ENCODE assay signal across 1 cellular context in the genomic region with DNA sequence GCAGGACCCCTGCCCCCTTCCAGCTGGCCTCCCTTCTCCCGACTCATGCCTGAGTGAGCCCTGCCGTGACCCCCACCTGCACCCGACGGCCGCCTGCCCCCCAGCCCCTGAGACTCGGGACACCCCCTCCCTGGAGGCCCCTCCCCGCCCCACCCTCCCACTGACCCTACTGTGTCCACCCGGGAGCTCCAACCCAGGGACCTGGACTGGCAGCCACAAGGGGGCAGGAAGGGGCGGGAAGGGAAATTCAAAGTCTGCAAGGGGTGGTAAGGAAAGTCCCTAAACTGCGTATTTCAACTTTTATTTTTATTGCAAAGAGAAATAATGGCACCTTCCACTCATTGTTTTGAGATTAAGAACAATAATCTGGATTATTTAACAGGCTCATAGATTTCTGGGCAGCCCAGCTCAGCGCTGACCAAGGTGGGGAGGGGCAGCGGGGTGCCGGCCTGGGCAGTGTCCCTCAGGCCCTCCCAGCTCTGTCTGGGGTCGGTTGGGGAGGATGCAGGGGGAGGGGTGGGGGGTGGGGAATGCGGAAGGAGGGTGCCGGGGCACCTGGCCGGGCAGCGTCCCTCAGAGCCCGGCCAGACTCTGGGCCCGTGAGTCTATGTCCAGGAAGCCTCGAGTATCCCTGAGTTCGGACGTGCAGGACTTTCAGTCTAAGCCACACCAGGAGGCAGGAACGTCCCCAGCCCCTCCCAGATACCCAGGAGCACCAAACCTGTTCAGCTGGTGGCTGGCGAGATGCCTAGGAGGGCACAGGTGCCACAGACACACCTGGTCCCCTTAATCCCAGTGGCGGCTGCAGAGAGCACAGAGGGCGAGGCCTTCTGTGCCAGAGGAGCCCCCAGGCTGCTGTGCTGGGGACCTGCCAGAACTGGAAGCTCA.
TF ChIP-seq lines count a peak whose summit lies in the region.

No MANE protein-coding gene starts in this region.

TF ChIP-seq in GM23338, 12 proteins besides CTCF, POLR2A, EP300 and RAD21 (continued from another document):
- no peak for TF ChIP-seq CREB1 (CRISPR knock-in tag; IDR thresholded peaks at IDR 0.05; ENCODE audit: low read depth)
- TF ChIP-seq, protein P1, sequence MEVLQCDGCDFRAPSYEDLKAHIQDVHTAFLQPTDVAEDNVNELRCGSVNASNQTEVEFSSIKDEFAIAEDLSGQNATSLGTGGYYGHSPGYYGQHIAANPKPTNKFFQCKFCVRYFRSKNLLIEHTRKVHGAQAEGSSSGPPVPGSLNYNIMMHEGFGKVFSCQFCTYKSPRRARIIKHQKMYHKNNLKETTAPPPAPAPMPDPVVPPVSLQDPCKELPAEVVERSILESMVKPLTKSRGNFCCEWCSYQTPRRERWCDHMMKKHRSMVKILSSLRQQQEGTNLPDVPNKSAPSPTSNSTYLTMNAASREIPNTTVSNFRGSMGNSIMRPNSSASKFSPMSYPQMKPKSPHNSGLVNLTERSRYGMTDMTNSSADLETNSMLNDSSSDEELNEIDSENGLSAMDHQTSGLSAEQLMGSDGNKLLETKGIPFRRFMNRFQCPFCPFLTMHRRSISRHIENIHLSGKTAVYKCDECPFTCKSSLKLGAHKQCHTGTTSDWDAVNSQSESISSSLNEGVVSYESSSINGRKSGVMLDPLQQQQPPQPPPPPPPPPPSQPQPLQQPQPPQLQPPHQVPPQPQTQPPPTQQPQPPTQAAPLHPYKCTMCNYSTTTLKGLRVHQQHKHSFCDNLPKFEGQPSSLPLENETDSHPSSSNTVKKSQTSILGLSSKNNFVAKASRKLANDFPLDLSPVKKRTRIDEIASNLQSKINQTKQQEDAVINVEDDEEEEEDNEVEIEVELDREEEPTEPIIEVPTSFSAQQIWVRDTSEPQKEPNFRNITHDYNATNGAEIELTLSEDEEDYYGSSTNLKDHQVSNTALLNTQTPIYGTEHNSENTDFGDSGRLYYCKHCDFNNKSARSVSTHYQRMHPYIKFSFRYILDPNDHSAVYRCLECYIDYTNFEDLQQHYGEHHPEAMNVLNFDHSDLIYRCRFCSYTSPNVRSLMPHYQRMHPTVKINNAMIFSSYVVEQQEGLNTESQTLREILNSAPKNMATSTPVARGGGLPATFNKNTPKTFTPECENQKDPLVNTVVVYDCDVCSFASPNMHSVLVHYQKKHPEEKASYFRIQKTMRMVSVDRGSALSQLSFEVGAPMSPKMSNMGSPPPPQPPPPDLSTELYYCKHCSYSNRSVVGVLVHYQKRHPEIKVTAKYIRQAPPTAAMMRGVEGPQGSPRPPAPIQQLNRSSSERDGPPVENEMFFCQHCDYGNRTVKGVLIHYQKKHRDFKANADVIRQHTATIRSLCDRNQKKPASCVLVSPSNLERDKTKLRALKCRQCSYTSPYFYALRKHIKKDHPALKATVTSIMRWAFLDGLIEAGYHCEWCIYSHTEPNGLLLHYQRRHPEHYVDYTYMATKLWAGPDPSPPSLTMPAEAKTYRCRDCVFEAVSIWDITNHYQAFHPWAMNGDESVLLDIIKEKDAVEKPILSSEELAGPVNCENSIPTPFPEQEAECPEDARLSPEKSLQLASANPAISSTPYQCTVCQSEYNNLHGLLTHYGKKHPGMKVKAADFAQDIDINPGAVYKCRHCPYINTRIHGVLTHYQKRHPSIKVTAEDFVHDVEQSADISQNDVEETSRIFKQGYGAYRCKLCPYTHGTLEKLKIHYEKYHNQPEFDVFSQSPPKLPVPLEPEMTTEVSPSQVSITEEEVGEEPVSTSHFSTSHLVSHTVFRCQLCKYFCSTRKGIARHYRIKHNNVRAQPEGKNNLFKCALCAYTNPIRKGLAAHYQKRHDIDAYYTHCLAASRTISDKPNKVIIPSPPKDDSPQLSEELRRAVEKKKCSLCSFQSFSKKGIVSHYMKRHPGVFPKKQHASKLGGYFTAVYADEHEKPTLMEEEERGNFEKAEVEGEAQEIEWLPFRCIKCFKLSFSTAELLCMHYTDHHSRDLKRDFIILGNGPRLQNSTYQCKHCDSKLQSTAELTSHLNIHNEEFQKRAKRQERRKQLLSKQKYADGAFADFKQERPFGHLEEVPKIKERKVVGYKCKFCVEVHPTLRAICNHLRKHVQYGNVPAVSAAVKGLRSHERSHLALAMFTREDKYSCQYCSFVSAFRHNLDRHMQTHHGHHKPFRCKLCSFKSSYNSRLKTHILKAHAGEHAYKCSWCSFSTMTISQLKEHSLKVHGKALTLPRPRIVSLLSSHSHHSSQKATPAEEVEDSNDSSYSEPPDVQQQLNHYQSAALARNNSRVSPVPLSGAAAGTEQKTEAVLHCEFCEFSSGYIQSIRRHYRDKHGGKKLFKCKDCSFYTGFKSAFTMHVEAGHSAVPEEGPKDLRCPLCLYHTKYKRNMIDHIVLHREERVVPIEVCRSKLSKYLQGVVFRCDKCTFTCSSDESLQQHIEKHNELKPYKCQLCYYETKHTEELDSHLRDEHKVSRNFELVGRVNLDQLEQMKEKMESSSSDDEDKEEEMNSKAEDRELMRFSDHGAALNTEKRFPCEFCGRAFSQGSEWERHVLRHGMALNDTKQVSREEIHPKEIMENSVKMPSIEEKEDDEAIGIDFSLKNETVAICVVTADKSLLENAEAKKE (CRISPR knock-in tag; IDR thresholded peaks at IDR 0.05): no peak
- TF ChIP-seq ZNF331 (CRISPR knock-in tag; IDR thresholded peaks at IDR 0.05; ENCODE audit: low read depth): no peak
